In the genomic region with DNA sequence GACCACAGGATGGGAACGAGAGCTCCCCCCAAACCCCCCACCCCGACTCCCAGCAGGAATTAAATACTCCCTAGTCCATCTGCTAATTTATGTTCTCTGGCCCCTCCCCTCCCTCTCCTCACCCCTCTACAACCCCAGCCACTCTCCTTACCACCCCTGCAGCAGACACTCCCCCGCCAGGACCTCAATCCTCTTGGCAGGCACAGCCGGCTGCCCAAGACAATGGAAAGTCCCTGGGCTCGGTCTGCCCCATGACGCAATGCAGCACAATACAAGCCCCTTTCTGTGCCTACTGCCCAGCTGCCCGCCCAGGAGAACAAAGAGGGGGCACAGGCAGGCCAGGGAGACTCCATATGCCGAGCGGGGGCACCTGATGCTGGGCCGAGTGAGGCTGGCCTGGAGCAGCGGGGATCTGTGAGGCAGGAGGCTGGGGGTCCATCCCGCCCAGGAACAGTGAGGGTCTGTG, we compare ENCODE assay signal across 10 cellular contexts. TPM values are rescaled to one million over a fixed set of nuclear protein-coding genes. Genes with fewer than 3 reads are reported as not detected.
DNase-seq lines count a peak whose midpoint lies in the region; ATAC-seq and TF ChIP-seq lines count a peak whose summit lies in the region.
"Had no signal": no experiment of that assay in that cellular context is flagged by ENCODE, and none has a peak within 500 bp of the region (broad histone marks: within the 10 kb centered on the region; RNA-seq: fewer than 3 reads in every experiment).

No MANE protein-coding gene starts in this region.

- H3K27ac ChIP-seq in layer of hippocampus (ENCODE audit: low read depth, low read length) (peak overlapping the region; percentile 95), thoracic aorta (peak overlapping the region; percentile 52 to 59)
- no peak overlapping the region for H3K27ac ChIP-seq in CD8-positive, alpha-beta T cell (ENCODE audit: low read depth, low read length)
- H3K27ac ChIP-seq: BLaER1 treated with 17β-estradiol and CSF1 and Interleukin-3, amounts not matched to agents 10 nM and 100 nM had no signal

- no peaks in the 10 kb centered on the region for H3K36me3 ChIP-seq in thoracic aorta
- no peaks in the 10 kb centered on the region for H3K36me3 ChIP-seq in CD8-positive, alpha-beta T cell (ENCODE audit: insufficient read depth, low read length)
- H3K36me3 ChIP-seq: BLaER1 treated with 17β-estradiol and CSF1 and Interleukin-3, amounts not matched to agents 10 nM and 100 nM had no signal

- POLR2A ChIA-PET in CD8-positive, alpha-beta T cell (lab: Charles Lee), result no interaction called here

- H3K27me3 Mint-ChIP-seq in CD8-positive, alpha-beta T cell (ENCODE audit: low read depth), result no peaks in the 10 kb centered on the region

- intact Hi-C loops in CD8-positive, alpha-beta T cell (cut with DNase I, micrococcal nuclease), result no loop called here

- no peak overlapping the region for H3K4me3 Mint-ChIP-seq in CD8-positive, alpha-beta T cell
- H3K4me3 Mint-ChIP-seq: T-helper 1 cell treated with Interleukin-12 subunit alpha and Interleukin-12 subunit beta and Interleukin-4 antibody, amounts not matched to agents 30 μg/mL and 1 μg/mL, for 36 hours had no signal

- peaks cover 22 to 55% of the 10 kb centered on the region in 2 donors for H3K4me1 ChIP-seq in thoracic aorta (ENCODE audit: control insufficient read depth in 1 of 2, low read depth in 2 of 2)
- H3K4me1 ChIP-seq in CD8-positive, alpha-beta T cell (ENCODE audit: insufficient read depth, low read length), result no peaks in the 10 kb centered on the region

- ATAC-seq in thoracic aorta (ENCODE audit: insufficient number of reproducible peaks, low FRiP score, low read depth) (no peak), HG03280 (IDR thresholded peaks at IDR 0.05; ENCODE audit: unreplicated experiment) (no peak)
- no peak for ATAC-seq in CD8-positive, alpha-beta T cell

- no peak for TF ChIP-seq CTCF in choroid plexus epithelial cell (conservative IDR thresholded peaks at IDR 0.05; ENCODE audit: low read depth, low read length)
- TF ChIP-seq CTCF in thoracic aorta (IDR thresholded peaks at IDR 0.05), result no peak
- no peak for TF ChIP-seq CTCF in CD8-positive, alpha-beta T cell (IDR thresholded peaks at IDR 0.05)

- H3K4me3 ChIP-seq in choroid plexus epithelial cell (ENCODE audit: low read depth, low read length) (no peak overlapping the region), thoracic aorta (no peak overlapping the region)
- no peak overlapping the region for H3K4me3 ChIP-seq in CD8-positive, alpha-beta T cell (ENCODE audit: low read depth, low read length)
- H3K4me3 ChIP-seq: BLaER1 treated with 17β-estradiol and CSF1 and Interleukin-3, amounts not matched to agents 10 nM and 100 nM had no signal

- H3K27ac Mint-ChIP-seq in CD8-positive, alpha-beta T cell, result no peak overlapping the region
- H3K27ac Mint-ChIP-seq: T-helper 1 cell treated with Interleukin-12 subunit alpha and Interleukin-12 subunit beta and Interleukin-4 antibody, amounts not matched to agents 30 μg/mL and 1 μg/mL, for 36 hours had no signal

- peaks cover 19% of the 10 kb centered on the region for H3K36me3 Mint-ChIP-seq in CD8-positive, alpha-beta T cell

- H3K4me1 Mint-ChIP-seq in CD8-positive, alpha-beta T cell (ENCODE audit: low read depth), result no peaks in the 10 kb centered on the region

- CTCF ChIA-PET in CD8-positive, alpha-beta T cell (lab: Charles Lee), result interaction anchor here (2.3 kb wide), 1 partner anchor 28 kb away, joined by 11 read pairs; no protein-coding TSS in a partner anchor

- H3K9me3 ChIP-seq in thoracic aorta, result no peaks in the 10 kb centered on the region
- no peaks in the 10 kb centered on the region for H3K9me3 ChIP-seq in CD8-positive, alpha-beta T cell (ENCODE audit: low read length)
- H3K9me3 ChIP-seq: BLaER1 treated with 17β-estradiol and CSF1 and Interleukin-3, amounts not matched to agents 10 nM and 100 nM had no signal

- H3K9me3 Mint-ChIP-seq in CD8-positive, alpha-beta T cell, result no peaks in the 10 kb centered on the region
- H3K9me3 Mint-ChIP-seq: T-helper 1 cell treated with Interleukin-12 subunit alpha and Interleukin-12 subunit beta and Interleukin-4 antibody, amounts not matched to agents 30 μg/mL and 1 μg/mL, for 36 hours had no signal

- DNase-seq in NCI-H345 (lab: John Stamatoyannopoulos, UW) (peak; percentile 26), NCI-H345 treated with DMSO at 0.1 percent for 48 hours (lab: John Stamatoyannopoulos, UW; ENCODE audit: unreplicated experiment) (no peak), choroid plexus epithelial cell (ENCODE audit: low read depth) (peak; percentile 88), thoracic aorta (ENCODE audit: low spot score) (peak; percentile 21)
- no peak for DNase-seq in CD8-positive, alpha-beta T cell
- DNase-seq in NK-92 treated with Interleukin-12 subunit alpha and Interleukin-12 subunit beta, amount 100 ng/mL, for 24 hours (lab: John Stamatoyannopoulos, UW), result no peak

- no peaks in the 10 kb centered on the region for H3K27me3 ChIP-seq in layer of hippocampus (ENCODE audit: control insufficient read depth, insufficient read depth, low read length)
- no peaks in the 10 kb centered on the region for H3K27me3 ChIP-seq in thoracic aorta (replicated peaks; ENCODE audit: insufficient read depth)
- H3K27me3 ChIP-seq in CD8-positive, alpha-beta T cell (ENCODE audit: insufficient read depth, low read length), result no peaks in the 10 kb centered on the region
- H3K27me3 ChIP-seq: BLaER1 treated with 17β-estradiol and CSF1 and Interleukin-3, amounts not matched to agents 10 nM and 100 nM had no signal

RNA-seq across cellular contexts. Expression of gene CDC42EP4, which starts 30.3 kb away (rescaled TPM):
- total RNA-seq in thoracic aorta, result 100 to 1,000 TPM in 1 of 2 donors, 10 to 100 TPM in 1; 73.8 to 134 TPM
- total RNA-seq in CD8-positive, alpha-beta T cell, result 1 to 10 TPM; 3.5 to 4.4 TPM

Comparison
In these comparisons a context has a peak if more than half of its experiments do, and no peak if none do; other contexts are left out.
1. DNase-seq: peak in NCI-H345 (single experiment), choroid plexus epithelial cell (single experiment) and thoracic aorta (single experiment); none in NCI-H345 treated with DMSO at 0.1 percent for 48 hours (single experiment), CD8-positive, alpha-beta T cell (0 of 7) and NK-92 treated with Interleukin-12 subunit alpha and Interleukin-12 subunit beta, amount 100 ng/mL, for 24 hours (single experiment).
2. RNA of gene CDC42EP4, which starts 30.3 kb away (total RNA-seq): 73.8 to 134 TPM in thoracic aorta; 3.5 to 4.4 TPM in CD8-positive, alpha-beta T cell; every median in the first group is over 10 times any median in the second.